In the genomic region with DNA sequence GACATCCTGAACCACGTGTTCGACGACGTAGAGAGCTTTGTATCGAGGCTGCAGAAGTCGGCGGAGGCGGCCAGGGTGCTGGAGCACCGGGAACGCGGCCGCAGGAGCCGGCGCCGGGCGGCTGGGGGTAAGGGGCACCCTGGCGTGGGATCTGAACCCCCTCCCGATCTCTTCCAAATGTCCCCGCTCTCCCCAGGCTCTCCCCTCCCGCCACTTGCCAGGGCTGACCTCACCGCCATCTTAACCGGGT, we compare ENCODE assay signal across 9 cellular contexts. TPM values are rescaled to one million over a fixed set of nuclear protein-coding genes. Genes with fewer than 3 reads are reported as not detected.
A peak's percentile ranks its signal among the peaks of the same experiment; 100 is the strongest.
DNase-seq lines count a peak whose midpoint lies in the region; ATAC-seq, FAIRE-seq and TF ChIP-seq lines count a peak whose summit lies in the region.
"Had no signal": no experiment of that assay in that cellular context is flagged by ENCODE, and none has a peak within 500 bp of the region (broad histone marks: within the 10 kb centered on the region; RNA-seq: fewer than 3 reads in every experiment).

No MANE protein-coding gene starts in this region.

- H3K36me3 Mint-ChIP-seq in activated naive CD4-positive, alpha-beta T cell treated with anti-CD3 and anti-CD28 coated beads, Interleukin-2, amount 50 U/mL, for 24 hours: no peaks in the 10 kb centered on the region
- H3K36me3 Mint-ChIP-seq in activated naive CD4-positive, alpha-beta T cell treated with anti-CD3 and anti-CD28 coated beads, Interleukin-2, amount 50 U/mL, for 72 hours: peaks cover 5 to 15% of the 10 kb centered on the region in 2 donors
- peaks cover 1% of the 10 kb centered on the region for H3K36me3 Mint-ChIP-seq in activated naive CD8-positive, alpha-beta T cell treated with anti-CD3 and anti-CD28 coated beads for 36 hours

- POLR2A ChIA-PET in HepG2 (lab: Yijun Ruan, JAX): no interaction called here

- no peaks in the 10 kb centered on the region for H3K79me2 ChIP-seq in HepG2 (ENCODE audit: insufficient read depth, low read length)

- no peak for TF ChIP-seq CTCF in HepG2 (CRISPR knock-in tag; IDR thresholded peaks at IDR 0.05)
- no peak for TF ChIP-seq CTCF in tibial artery (IDR thresholded peaks at IDR 0.05)

- CTCF ChIA-PET in HepG2 (lab: Yijun Ruan, JAX; ENCODE audit: low intra/inter-chr PET ratio, low total read pairs): no interaction called here

- H3K9ac ChIP-seq in HepG2 (ENCODE audit: insufficient read depth, low read depth, low read length): no peak overlapping the region

- ATAC-seq in activated naive CD4-positive, alpha-beta T cell treated with anti-CD3 and anti-CD28 coated beads, Interleukin-2, amount 50 U/mL, for 72 hours: no peak
- ATAC-seq in HepG2: no peak

- H3K27ac ChIP-seq in HepG2 (ENCODE audit: extremely low read length, insufficient read depth, low read length): no peak overlapping the region
- H3K27ac ChIP-seq in tibial artery: no peak overlapping the region
- H3K27ac ChIP-seq: C4-2B had no signal

- H3K4me1 ChIP-seq in HepG2 (ENCODE audit: insufficient read depth, low read length): peaks cover 17% of the 10 kb centered on the region; the same call in 1 of the 2 replicates
- H3K4me1 ChIP-seq in tibial artery: peaks cover 0 to 35% (median 25%) of the 10 kb centered on the region in 4 donors

- no peaks in the 10 kb centered on the region for H3K9me3 Mint-ChIP-seq in activated naive CD4-positive, alpha-beta T cell treated with anti-CD3 and anti-CD28 coated beads, Interleukin-2, amount 50 U/mL, for 24 hours
- H3K9me3 Mint-ChIP-seq in activated naive CD4-positive, alpha-beta T cell treated with anti-CD3 and anti-CD28 coated beads, Interleukin-2, amount 50 U/mL, for 72 hours: peaks cover 5 to 9% of the 10 kb centered on the region in 2 donors
- peaks cover 4% of the 10 kb centered on the region for H3K9me3 Mint-ChIP-seq in activated naive CD8-positive, alpha-beta T cell treated with anti-CD3 and anti-CD28 coated beads for 36 hours

- H3K4me2 ChIP-seq in HepG2 (ENCODE audit: low read depth, low read length): peak overlapping the region; percentile 100; the same call in 1 of the 2 replicates

- in situ Hi-C loops in HepG2 (cut with HindIII; ENCODE audit: extremely low pct_ligation_motif_present, low pct_unique_long_range_greater_than_20kb): no loop called here

- peaks cover 0 to 9% of the 10 kb centered on the region in 2 experiments; a peak in 2 of 5 replicates for H3K27me3 ChIP-seq in HepG2 (ENCODE audit: control insufficient read depth in 1 of 2, insufficient read depth in 2 of 2, low read length in 2 of 2)
- H3K27me3 ChIP-seq in tibial artery: peaks cover 21 to 92% of the 10 kb centered on the region in 2 donors

- no peak for DNase-seq in activated naive CD4-positive, alpha-beta T cell treated with anti-CD3 and anti-CD28 coated beads, Interleukin-2, amount 50 U/mL, for 72 hours (ENCODE audit: low spot score in 2 of 2)
- DNase-seq in activated naive CD8-positive, alpha-beta T cell treated with anti-CD3 and anti-CD28 coated beads for 36 hours: no peak
- no peak for DNase-seq in HepG2 (ENCODE audit: low spot score)
- no peak for DNase-seq in tibial artery
- DNase-seq in hippocampal formation (lab: John Stamatoyannopoulos, UW): no peak
- no peak for DNase-seq in stimulated activated CD4-positive, alpha-beta T cell treated with anti-CD3 and anti-CD28 coated beads, Interleukin-2, amount 100 ng/mL, for 24 hours
- DNase-seq in DMS 273 treated with DMSO at 0.1 percent for 48 hours (lab: John Stamatoyannopoulos, UW): no peak

- H3K4me1 Mint-ChIP-seq in activated naive CD4-positive, alpha-beta T cell treated with anti-CD3 and anti-CD28 coated beads, Interleukin-2, amount 50 U/mL, for 24 hours: peaks cover 22% of the 10 kb centered on the region
- peaks cover 20% of the 10 kb centered on the region for H3K4me1 Mint-ChIP-seq in activated naive CD8-positive, alpha-beta T cell treated with anti-CD3 and anti-CD28 coated beads for 36 hours

- no peak for TF ChIP-seq RAD21 in HepG2 (CRISPR knock-in tag; IDR thresholded peaks at IDR 0.05)

- no TSS peak for BruUV-seq in HepG2 (replicated peaks; lab: Mats Ljungman, UMichigan)

- intact Hi-C loops in HepG2 (cut with micrococcal nuclease; ENCODE audit: unreplicated experiment): no loop called here
- intact Hi-C loops in tibial artery (cut with DNase I; ENCODE audit: low total_unique reads): no loop called here

- 94% methylated on average over 19 of the region's 22 CpGs for WGBS in HepG2 (ENCODE audit: low lambda C conversion rate)

- TF ChIP-seq EP300 in HepG2 (IDR thresholded peaks at IDR 0.05; ENCODE audit: low read depth in 2 of 2, low read length in 2 of 2) (no peak), HepG2 (CRISPR knock-in tag; IDR thresholded peaks at IDR 0.05; ENCODE audit: borderline replicate concordance) (no peak)

- H3K9me3 ChIP-seq in HepG2 (ENCODE audit: low read length): no peaks in the 10 kb centered on the region
- H3K9me3 ChIP-seq in tibial artery: no peaks in the 10 kb centered on the region

- FAIRE-seq in HepG2 (lab: Jason Lieb, UNC): no peak

- no peak for TF ChIP-seq POLR2A in HepG2 (IDR thresholded peaks at IDR 0.05; ENCODE audit: insufficient read depth in 1 of 2, low read depth in 2 of 2, low read length in 2 of 2)

- H3K27me3 Mint-ChIP-seq in activated naive CD4-positive, alpha-beta T cell treated with anti-CD3 and anti-CD28 coated beads, Interleukin-2, amount 50 U/mL, for 24 hours: peaks cover 31% of the 10 kb centered on the region
- peaks cover 78% of the 10 kb centered on the region for H3K27me3 Mint-ChIP-seq in activated naive CD8-positive, alpha-beta T cell treated with anti-CD3 and anti-CD28 coated beads for 36 hours

- no peak overlapping the region for H2AFZ ChIP-seq in HepG2 (ENCODE audit: low read length)

- no peaks in the 10 kb centered on the region for H3K36me3 ChIP-seq in HepG2 (replicated peaks in 1 of 2; ENCODE audit: control insufficient read depth in 1 of 2, insufficient read depth in 2 of 2, low read length in 2 of 2)
- H3K36me3 ChIP-seq in tibial artery: no peaks in the 10 kb centered on the region

- no peak overlapping the region for H3K27ac Mint-ChIP-seq in activated naive CD4-positive, alpha-beta T cell treated with anti-CD3 and anti-CD28 coated beads, Interleukin-2, amount 50 U/mL, for 24 hours
- H3K27ac Mint-ChIP-seq in activated naive CD4-positive, alpha-beta T cell treated with anti-CD3 and anti-CD28 coated beads, Interleukin-2, amount 50 U/mL, for 72 hours: no peak overlapping the region
- no peak overlapping the region for H3K27ac Mint-ChIP-seq in activated naive CD8-positive, alpha-beta T cell treated with anti-CD3 and anti-CD28 coated beads for 36 hours

- H3K4me3 ChIP-seq in HepG2 (replicated peaks in 1 of 3; ENCODE audit: insufficient read depth in 1 of 3, low read depth in 2 of 3, low read length in 3 of 3): peak overlapping the region in 1 of 3 experiments; percentile 83; a peak in 1 of 6 replicates
- peak overlapping the region; percentile 24 to 53 for H3K4me3 ChIP-seq in tibial artery

- H4K20me1 ChIP-seq in HepG2 (ENCODE audit: insufficient read depth, low read length): no peaks in the 10 kb centered on the region

- H3K4me3 Mint-ChIP-seq in activated naive CD4-positive, alpha-beta T cell treated with anti-CD3 and anti-CD28 coated beads, Interleukin-2, amount 50 U/mL, for 24 hours: peak overlapping the region; percentile 81
- H3K4me3 Mint-ChIP-seq in activated naive CD8-positive, alpha-beta T cell treated with anti-CD3 and anti-CD28 coated beads for 36 hours: peak overlapping the region; percentile 45

RNA-seq across cellular contexts. Expression of gene EPS8L1, which starts 6.0 kb away (rescaled TPM):
- total RNA-seq in activated naive CD4-positive, alpha-beta T cell treated with anti-CD3 and anti-CD28 coated beads, Interleukin-2, amount 50 U/mL, for 72 hours: 1 to 10 TPM; 1.2 to 2.6 TPM
- 1 to 10 TPM; 1.3 to 1.5 TPM for total RNA-seq in activated naive CD8-positive, alpha-beta T cell treated with anti-CD3 and anti-CD28 coated beads for 36 hours
- total RNA-seq in HepG2 (2016; rRNA removed; fragmentation: Illumina TruSeq; extraction: Trizol): 2.3 and 3.0 TPM in 2 replicates
- 0.79 and 0.91 TPM in 2 replicates for total RNA-seq in HepG2 (2016; cell fraction: cytosol; rRNA removed; fragmentation: Illumina TruSeq; extraction: Trizol; ENCODE audit: low read depth)
- 1.4 and 2.2 TPM in 2 replicates for total RNA-seq in HepG2 (2016; cell fraction: insoluble cytoplasmic fraction; rRNA removed; fragmentation: Illumina TruSeq; extraction: Trizol)
- 2.6 and 2.9 TPM in 2 replicates for total RNA-seq in HepG2 (2016; cell fraction: membrane; rRNA removed; fragmentation: Illumina TruSeq; extraction: Trizol)
- total RNA-seq in HepG2 (2016; cell fraction: nucleus; rRNA removed; fragmentation: Illumina TruSeq; extraction: Trizol): 0.84 and 1.3 TPM in 2 replicates
- 6.3 and 6.6 TPM in 2 replicates for polyA plus RNA-seq in HepG2 (2011; rRNA removed)
- polyA plus RNA-seq in HepG2 (2011; cell fraction: cytosol; rRNA removed): 3.0 and 4.2 TPM in 2 replicates
- polyA plus RNA-seq in HepG2 (2011; cell fraction: nucleus; rRNA removed): 27.8 and 31.9 TPM in 2 replicates
- polyA plus RNA-seq in HepG2 (2012): 5.0 and 6.5 TPM in 2 replicates
- 1.6 and 1.7 TPM in 2 replicates for polyA plus RNA-seq in HepG2 (2016; cell fraction: cytosol; fragmentation: Illumina TruSeq; extraction: Trizol; ENCODE audit: low read depth)
- 1.4 and 2.0 TPM in 2 replicates for polyA plus RNA-seq in HepG2 (2016; cell fraction: insoluble cytoplasmic fraction; fragmentation: Illumina TruSeq; extraction: Trizol; ENCODE audit: low read depth)
- 2.0 TPM in 2 replicates for polyA plus RNA-seq in HepG2 (2016; cell fraction: membrane; fragmentation: Illumina TruSeq; extraction: Trizol; ENCODE audit: low read depth)
- 6.3 and 7.4 TPM in 2 replicates for polyA plus RNA-seq in HepG2 (2016; cell fraction: nucleus; fragmentation: Illumina TruSeq; extraction: Trizol; ENCODE audit: insufficient read depth, low read depth)
- 4.0 and 6.3 TPM in 2 replicates for polyA minus RNA-seq in HepG2 (2011; rRNA and poly(A)+ RNA removed; ENCODE audit: low replicate concordance)
- polyA minus RNA-seq in HepG2 (2011; cell fraction: cytosol; rRNA and poly(A)+ RNA removed): 0.88 and 1.4 TPM in 2 replicates
- 3.4 and 3.7 TPM in 2 replicates for polyA minus RNA-seq in HepG2 (2011; cell fraction: nucleus; rRNA and poly(A)+ RNA removed)

RNA-seq across cellular contexts. Expression of gene RDH13, which starts 18.8 kb away (rescaled TPM):
- 10 to 100 TPM; 15.9 to 16.0 TPM for total RNA-seq in activated naive CD4-positive, alpha-beta T cell treated with anti-CD3 and anti-CD28 coated beads, Interleukin-2, amount 50 U/mL, for 72 hours
- total RNA-seq in activated naive CD8-positive, alpha-beta T cell treated with anti-CD3 and anti-CD28 coated beads for 36 hours: 10 to 100 TPM; 21.7 to 24.0 TPM
- total RNA-seq in HepG2 (2016; rRNA removed; fragmentation: Illumina TruSeq; extraction: Trizol): 19.1 and 21.5 TPM in 2 replicates
- total RNA-seq in HepG2 (2016; cell fraction: cytosol; rRNA removed; fragmentation: Illumina TruSeq; extraction: Trizol; ENCODE audit: low read depth): 7.5 and 7.8 TPM in 2 replicates
- total RNA-seq in HepG2 (2016; cell fraction: insoluble cytoplasmic fraction; rRNA removed; fragmentation: Illumina TruSeq; extraction: Trizol): 15.8 and 21.1 TPM in 2 replicates
- total RNA-seq in HepG2 (2016; cell fraction: membrane; rRNA removed; fragmentation: Illumina TruSeq; extraction: Trizol): 11.8 and 12.8 TPM in 2 replicates
- 17.4 and 22.3 TPM in 2 replicates for total RNA-seq in HepG2 (2016; cell fraction: nucleus; rRNA removed; fragmentation: Illumina TruSeq; extraction: Trizol)
- 13.4 and 16.6 TPM in 2 replicates for polyA plus RNA-seq in HepG2 (2011; rRNA removed)
- 9.7 and 11.4 TPM in 2 replicates for polyA plus RNA-seq in HepG2 (2011; cell fraction: cytosol; rRNA removed)
- 30.1 and 32.4 TPM in 2 replicates for polyA plus RNA-seq in HepG2 (2011; cell fraction: nucleus; rRNA removed)
- 11.5 and 13.1 TPM in 2 replicates for polyA plus RNA-seq in HepG2 (2012)
- 4.2 and 4.4 TPM in 2 replicates for polyA plus RNA-seq in HepG2 (2016; cell fraction: cytosol; fragmentation: Illumina TruSeq; extraction: Trizol; ENCODE audit: low read depth)
- polyA plus RNA-seq in HepG2 (2016; cell fraction: insoluble cytoplasmic fraction; fragmentation: Illumina TruSeq; extraction: Trizol; ENCODE audit: low read depth): 14.5 and 16.2 TPM in 2 replicates
- 5.8 and 6.5 TPM in 2 replicates for polyA plus RNA-seq in HepG2 (2016; cell fraction: membrane; fragmentation: Illumina TruSeq; extraction: Trizol; ENCODE audit: low read depth)
- 30.4 and 34.3 TPM in 2 replicates for polyA plus RNA-seq in HepG2 (2016; cell fraction: nucleus; fragmentation: Illumina TruSeq; extraction: Trizol; ENCODE audit: insufficient read depth, low read depth)
- 35.2 and 54.3 TPM in 2 replicates for polyA minus RNA-seq in HepG2 (2011; rRNA and poly(A)+ RNA removed; ENCODE audit: low replicate concordance)
- 8.1 and 16.8 TPM in 2 replicates for polyA minus RNA-seq in HepG2 (2011; cell fraction: cytosol; rRNA and poly(A)+ RNA removed)
- 29.1 and 32.1 TPM in 2 replicates for polyA minus RNA-seq in HepG2 (2011; cell fraction: nucleus; rRNA and poly(A)+ RNA removed)

RNA-seq across cellular contexts. Expression of gene PPP1R12C, which starts 35.7 kb away (rescaled TPM):
- 10 to 100 TPM; 52.7 to 76.5 TPM for total RNA-seq in activated naive CD4-positive, alpha-beta T cell treated with anti-CD3 and anti-CD28 coated beads, Interleukin-2, amount 50 U/mL, for 72 hours
- 10 to 100 TPM; 67.2 to 73.5 TPM for total RNA-seq in activated naive CD8-positive, alpha-beta T cell treated with anti-CD3 and anti-CD28 coated beads for 36 hours
- 13.0 and 29.7 TPM in 2 replicates for total RNA-seq in HepG2 (2016; rRNA removed; fragmentation: Illumina TruSeq; extraction: Trizol)
- 8.7 and 9.6 TPM in 2 replicates for total RNA-seq in HepG2 (2016; cell fraction: cytosol; rRNA removed; fragmentation: Illumina TruSeq; extraction: Trizol; ENCODE audit: low read depth)
- 10.7 and 30.4 TPM in 2 replicates for total RNA-seq in HepG2 (2016; cell fraction: insoluble cytoplasmic fraction; rRNA removed; fragmentation: Illumina TruSeq; extraction: Trizol)
- 16.0 and 19.8 TPM in 2 replicates for total RNA-seq in HepG2 (2016; cell fraction: membrane; rRNA removed; fragmentation: Illumina TruSeq; extraction: Trizol)
- total RNA-seq in HepG2 (2016; cell fraction: nucleus; rRNA removed; fragmentation: Illumina TruSeq; extraction: Trizol): 33.8 and 39.8 TPM in 2 replicates
- 30.3 and 40.4 TPM in 2 replicates for polyA plus RNA-seq in HepG2 (2011; rRNA removed)
- polyA plus RNA-seq in HepG2 (2011; cell fraction: cytosol; rRNA removed): 13.1 and 19.7 TPM in 2 replicates
- 234 and 309 TPM in 2 replicates for polyA plus RNA-seq in HepG2 (2011; cell fraction: nucleus; rRNA removed)
- 30.8 and 39.8 TPM in 2 replicates for polyA plus RNA-seq in HepG2 (2012)
- polyA plus RNA-seq in HepG2 (2016; cell fraction: cytosol; fragmentation: Illumina TruSeq; extraction: Trizol; ENCODE audit: low read depth): 16.9 and 17.6 TPM in 2 replicates
- polyA plus RNA-seq in HepG2 (2016; cell fraction: insoluble cytoplasmic fraction; fragmentation: Illumina TruSeq; extraction: Trizol; ENCODE audit: low read depth): 21.3 and 29.2 TPM in 2 replicates
- polyA plus RNA-seq in HepG2 (2016; cell fraction: membrane; fragmentation: Illumina TruSeq; extraction: Trizol; ENCODE audit: low read depth): 27.6 and 31.9 TPM in 2 replicates
- polyA plus RNA-seq in HepG2 (2016; cell fraction: nucleus; fragmentation: Illumina TruSeq; extraction: Trizol; ENCODE audit: insufficient read depth, low read depth): 194 and 196 TPM in 2 replicates
- 20.6 and 25.3 TPM in 2 replicates for polyA minus RNA-seq in HepG2 (2011; rRNA and poly(A)+ RNA removed; ENCODE audit: low replicate concordance)
- 6.3 and 6.7 TPM in 2 replicates for polyA minus RNA-seq in HepG2 (2011; cell fraction: cytosol; rRNA and poly(A)+ RNA removed)
- polyA minus RNA-seq in HepG2 (2011; cell fraction: nucleus; rRNA and poly(A)+ RNA removed): 22.7 and 26.5 TPM in 2 replicates

RNA-seq across cellular contexts. Expression of gene GP6, which starts 43.6 kb away (rescaled TPM):
- under 1 TPM in 1 of 2 donors, not detected in 1; 0.75 TPM for total RNA-seq in activated naive CD4-positive, alpha-beta T cell treated with anti-CD3 and anti-CD28 coated beads, Interleukin-2, amount 50 U/mL, for 72 hours
- not detected for total RNA-seq in activated naive CD8-positive, alpha-beta T cell treated with anti-CD3 and anti-CD28 coated beads for 36 hours
- not detected in 2 replicates for total RNA-seq in HepG2 (2016; rRNA removed; fragmentation: Illumina TruSeq; extraction: Trizol)
- not detected in 2 replicates for total RNA-seq in HepG2 (2016; cell fraction: cytosol; rRNA removed; fragmentation: Illumina TruSeq; extraction: Trizol; ENCODE audit: low read depth)
- total RNA-seq in HepG2 (2016; cell fraction: insoluble cytoplasmic fraction; rRNA removed; fragmentation: Illumina TruSeq; extraction: Trizol): not detected in 2 replicates
- not detected in 2 replicates for total RNA-seq in HepG2 (2016; cell fraction: membrane; rRNA removed; fragmentation: Illumina TruSeq; extraction: Trizol)
- not detected in 2 replicates for total RNA-seq in HepG2 (2016; cell fraction: nucleus; rRNA removed; fragmentation: Illumina TruSeq; extraction: Trizol)
- polyA plus RNA-seq in HepG2 (2011; rRNA removed): 0.05 and 0.08 TPM in 2 replicates
- polyA plus RNA-seq in HepG2 (2011; cell fraction: cytosol; rRNA removed): 0.03 TPM in 1 of 2 replicates, not detected in the other
- polyA plus RNA-seq in HepG2 (2011; cell fraction: nucleus; rRNA removed): 0.05 TPM in 1 of 2 replicates, not detected in the other
- 0.13 TPM in 1 of 2 replicates, not detected in the other for polyA plus RNA-seq in HepG2 (2012)
- polyA plus RNA-seq in HepG2 (2016; cell fraction: cytosol; fragmentation: Illumina TruSeq; extraction: Trizol; ENCODE audit: low read depth): not detected in 2 replicates
- polyA plus RNA-seq in HepG2 (2016; cell fraction: insoluble cytoplasmic fraction; fragmentation: Illumina TruSeq; extraction: Trizol; ENCODE audit: low read depth): not detected in 2 replicates
- not detected in 2 replicates for polyA plus RNA-seq in HepG2 (2016; cell fraction: membrane; fragmentation: Illumina TruSeq; extraction: Trizol; ENCODE audit: low read depth)
- not detected in 2 replicates for polyA plus RNA-seq in HepG2 (2016; cell fraction: nucleus; fragmentation: Illumina TruSeq; extraction: Trizol; ENCODE audit: insufficient read depth, low read depth)
- polyA minus RNA-seq in HepG2 (2011; rRNA and poly(A)+ RNA removed; ENCODE audit: low replicate concordance): 0.30 and 0.75 TPM in 2 replicates
- polyA minus RNA-seq in HepG2 (2011; cell fraction: cytosol; rRNA and poly(A)+ RNA removed): not detected in 2 replicates
- polyA minus RNA-seq in HepG2 (2011; cell fraction: nucleus; rRNA and poly(A)+ RNA removed): not detected in 2 replicates
